ENCODE assay signal across 11 cellular contexts in genomic region chr9:38035873-38036272, GRCh38. TPM values are rescaled to one million over a fixed set of nuclear protein-coding genes. Genes with fewer than 3 reads are reported as not detected.
DNase-seq lines count a peak whose midpoint lies in the region; ATAC-seq and TF ChIP-seq lines count a peak whose summit lies in the region.
"Had no signal": no experiment of that assay in that cellular context is flagged by ENCODE, and none has a peak within 500 bp of the region (broad histone marks: within the 10 kb centered on the region; RNA-seq: fewer than 3 reads in every experiment).

No MANE protein-coding gene starts in this region.

- H3K4me2 ChIP-seq in smooth muscle cell: peak overlapping the region; percentile 66
- H3K4me2 ChIP-seq: hepatocyte had no signal

- H3K27ac ChIP-seq in RWPE2 (ENCODE audit: poor library complexity, severe bottlenecking): peak overlapping the region; percentile 98
- peak overlapping the region; percentile 92 for H3K27ac ChIP-seq in epithelial cell of prostate
- peak overlapping the region; percentile 96 for H3K27ac ChIP-seq in smooth muscle cell (ENCODE audit: low read depth)
- no peak overlapping the region for H3K27ac ChIP-seq in right cardiac atrium (ENCODE audit: low read length)
- H3K27ac ChIP-seq: hepatocyte, SJCRH30 had no signal

- no peak overlapping the region for H2AFZ ChIP-seq in smooth muscle cell (ENCODE audit: low read depth)
- H2AFZ ChIP-seq: hepatocyte had no signal

- no peaks in the 10 kb centered on the region for H3K27me3 ChIP-seq in RWPE2 (ENCODE audit: insufficient read depth, poor library complexity, severe bottlenecking)
- H3K27me3 ChIP-seq in smooth muscle cell (ENCODE audit: low read depth): no peaks in the 10 kb centered on the region
- no peaks in the 10 kb centered on the region for H3K27me3 ChIP-seq in right cardiac atrium (ENCODE audit: control insufficient read depth, insufficient read depth)
- H3K27me3 ChIP-seq: hepatocyte, SJCRH30 had no signal

- peak; percentile 71 for ATAC-seq in RWPE2 (ENCODE audit: low read depth)
- no peak for ATAC-seq in right cardiac atrium
- ATAC-seq in GM18867 (IDR thresholded peaks at IDR 0.05; ENCODE audit: unreplicated experiment): no peak
- ATAC-seq: activated CD8-positive, alpha-beta memory T cell treated with anti-CD3 and anti-CD28 coated beads, Interleukin-2, amount 10 ng/mL, durations not matched to agents 7 days and 5 days; natural killer cell had no signal

- H4K20me1 ChIP-seq in smooth muscle cell (ENCODE audit: low read depth): peaks cover 78% of the 10 kb centered on the region

- DNase-seq in HCEC 1CT (peak; percentile 79), RWPE2 (ENCODE audit: low spot score) (no peak), epithelial cell of prostate (ENCODE audit: low read depth, low spot score) (no peak), smooth muscle cell (lab: John Stamatoyannopoulos, UW; ENCODE audit: unreplicated experiment) (no peak), right cardiac atrium (no peak), NCI-H345 treated with DMSO at 0.1 percent for 48 hours (lab: John Stamatoyannopoulos, UW; ENCODE audit: unreplicated experiment) (no peak)
- DNase-seq: activated CD8-positive, alpha-beta memory T cell treated with anti-CD3 and anti-CD28 coated beads, Interleukin-2, amount 10 ng/mL, durations not matched to agents 7 days and 5 days; natural killer cell had no signal

- H3K79me2 ChIP-seq in smooth muscle cell (ENCODE audit: low read depth): peaks cover 72% of the 10 kb centered on the region

- H3K36me3 ChIP-seq in RWPE2 (ENCODE audit: low read depth) (no peaks in the 10 kb centered on the region), smooth muscle cell (ENCODE audit: low read depth) (no peaks in the 10 kb centered on the region)
- H3K36me3 ChIP-seq: SJCRH30 had no signal

- no peak overlapping the region for H3K4me3 ChIP-seq in RWPE2 (ENCODE audit: severe bottlenecking)
- no peak overlapping the region for H3K4me3 ChIP-seq in smooth muscle cell
- H3K4me3 ChIP-seq in right cardiac atrium (ENCODE audit: low read length): no peak overlapping the region
- H3K4me3 ChIP-seq: hepatocyte, SJCRH30 had no signal

- H3K9ac ChIP-seq in smooth muscle cell (ENCODE audit: low read depth): no peak overlapping the region

- H3K4me1 ChIP-seq in RWPE2 (ENCODE audit: insufficient read depth, poor library complexity, severe bottlenecking): peaks cover 75% of the 10 kb centered on the region
- H3K4me1 ChIP-seq in smooth muscle cell (ENCODE audit: low read depth): peaks cover 27% of the 10 kb centered on the region
- peaks cover 37% of the 10 kb centered on the region for H3K4me1 ChIP-seq in right cardiac atrium (ENCODE audit: control insufficient read depth, insufficient read depth, low read length)

- 61% methylated on average over 8 of the region's 8 CpGs for WGBS in smooth muscle cell (ENCODE audit: low lambda C conversion rate)
- WGBS in right cardiac atrium: 82% methylated on average over 8 of the region's 8 CpGs

- H3K9me3 ChIP-seq in RWPE2 (ENCODE audit: severe bottlenecking): no peaks in the 10 kb centered on the region
- H3K9me3 ChIP-seq in smooth muscle cell (replicated peaks; ENCODE audit: low read depth): no peaks in the 10 kb centered on the region
- H3K9me3 ChIP-seq in right cardiac atrium (ENCODE audit: control insufficient read depth, low read length): no peaks in the 10 kb centered on the region
- H3K9me3 ChIP-seq: SJCRH30 had no signal

- intact Hi-C loops in right cardiac atrium (cut with DNase I): no loop called here

- H3F3A ChIP-seq in smooth muscle cell (ENCODE audit: low read depth): peaks cover 17% of the 10 kb centered on the region

- TF ChIP-seq CTCF in RWPE2 (IDR thresholded peaks at IDR 0.05; ENCODE audit: poor library complexity, severe bottlenecking): no peak
- no peak for TF ChIP-seq CTCF in smooth muscle cell (IDR thresholded peaks at IDR 0.05; ENCODE audit: borderline replicate concordance, insufficient read depth, poor library complexity, severe bottlenecking)

RNA-seq across cellular contexts. Expression of gene SHB, which starts 33.2 kb away (rescaled TPM):
- total RNA-seq in smooth muscle cell: 14.3 and 16.4 TPM in 2 replicates
- 32.4 and 35.0 TPM in 2 replicates for polyA plus RNA-seq in smooth muscle cell
- total RNA-seq in right cardiac atrium: 10 to 100 TPM; 25.7 to 38.9 (median 31.0) TPM
- 14.5 TPM for polyA plus RNA-seq in right cardiac atrium
